Comparison of ENCODE assay signal across 8 cellular contexts in genomic region chr10:60573342-60573741, GRCh38.
A peak's percentile ranks its signal among the peaks of the same experiment; 100 is the strongest.
DNase-seq lines count a peak whose midpoint lies in the region; ATAC-seq and TF ChIP-seq lines count a peak whose summit lies in the region.

No MANE protein-coding gene starts in this region.

- H3K79me2 ChIP-seq in SK-N-SH (ENCODE audit: insufficient read depth), result no peaks in the 10 kb centered on the region

- 0 out of 2 replicates have a peak overlapping the region, but pooled peaks have one; percentile 94 for H2AFZ ChIP-seq in SK-N-SH (ENCODE audit: low read depth)

- no peak for TF ChIP-seq EP300 in SK-N-SH (IDR thresholded peaks at IDR 0.05; ENCODE audit: borderline replicate concordance in 1 of 2, low read depth in 1 of 2, low read length in 1 of 2)

- no peak for TF ChIP-seq RAD21 in SK-N-SH (IDR thresholded peaks at IDR 0.05; ENCODE audit: low read length)

- CTCF ChIA-PET in SK-N-SH (lab: Yijun Ruan, JAX), result interaction anchor here (1.0 kb wide), 1 partner anchor 73 kb away, joined by 3 read pairs; no protein-coding TSS in a partner anchor

- POLR2A ChIA-PET in SK-N-SH (lab: Yijun Ruan, JAX), result no interaction called here

- H3K4me2 ChIP-seq in SK-N-SH, result peak overlapping the region; percentile 79

- TF ChIP-seq CTCF in SK-N-SH (IDR thresholded peaks at IDR 0.05) (no peak), fibroblast of the aortic adventitia (IDR thresholded peaks at IDR 0.05; ENCODE audit: insufficient read depth, low read length) (no peak), adrenal gland (IDR thresholded peaks at IDR 0.05) (no peak)

- no peaks in the 10 kb centered on the region for H3K36me3 ChIP-seq in SK-N-SH (replicated peaks in 1 of 2; ENCODE audit: control insufficient read depth in 1 of 2, insufficient read depth in 2 of 2, low read length in 1 of 2)
- H3K36me3 ChIP-seq in adrenal gland (replicated peaks in 1 of 2), result no peaks in the 10 kb centered on the region

- no peak for TF ChIP-seq POLR2A in adrenal gland (IDR thresholded peaks at IDR 0.05)

- H3K9me3 ChIP-seq in SK-N-SH, result no peaks in the 10 kb centered on the region
- no peaks in the 10 kb centered on the region for H3K9me3 ChIP-seq in adrenal gland (replicated peaks in 1 of 3)

- H3K9ac ChIP-seq in SK-N-SH, result no peak overlapping the region

- H3K4me1 ChIP-seq in SK-N-SH (ENCODE audit: control insufficient read depth in 1 of 2, insufficient read depth in 2 of 2, low read depth in 1 of 2, low read length in 1 of 2), result peaks cover 7 to 9% of the 10 kb centered on the region in 2 experiments; a peak in 3 of 4 replicates
- H3K4me1 ChIP-seq in adrenal gland (replicated peaks in 1 of 2), result peaks cover 5 to 6% of the 10 kb centered on the region in 2 donors

- no peak for DNase-seq in SK-N-SH
- DNase-seq in fibroblast of the aortic adventitia (ENCODE audit: low read depth), result peak; percentile 6
- DNase-seq in stimulated activated CD4-positive, alpha-beta T cell treated with anti-CD3 and anti-CD28 coated beads, Interleukin-1b, Interleukin-23, amount 100 ng/mL, for 48 hours, result peak; percentile 74
- no peak for DNase-seq in RPMI8226
- no peak for DNase-seq in adrenal gland
- no peak for DNase-seq in SKM-1 (lab: John Stamatoyannopoulos, UW; ENCODE audit: unreplicated experiment)

- H3K4me3 ChIP-seq in SK-N-SH (ENCODE audit: low read depth in 2 of 2, low read length in 1 of 2) (no peak overlapping the region; a peak in 1 of 4 replicates), fibroblast of the aortic adventitia (ENCODE audit: low read depth, low read length) (no peak overlapping the region), adrenal gland (no peak overlapping the region)

- intact Hi-C loops in adrenal gland (cut with DNase I), result no loop called here

- H3K27me3 ChIP-seq in SK-N-SH (ENCODE audit: insufficient read depth) (no peaks in the 10 kb centered on the region), adrenal gland (no peaks in the 10 kb centered on the region)

- H4K20me1 ChIP-seq in SK-N-SH (ENCODE audit: insufficient read depth), result no peaks in the 10 kb centered on the region

- 45% methylated on average over 1 of the region's 1 CpG for WGBS in SK-N-SH (ENCODE audit: low lambda C conversion rate)
- whole genome bisulfite sequencing in adrenal gland, 4 donors, result 75 to 93% (median 92%) methylated on average over 1 of the region's 1 CpG

- ATAC-seq in GM21447 (IDR thresholded peaks at IDR 0.05; ENCODE audit: unreplicated experiment) (peak; percentile 50), GM19455 (IDR thresholded peaks at IDR 0.05; ENCODE audit: unreplicated experiment) (no peak)

- peak overlapping the region in 1 of 2 experiments; percentile 80; a peak in 2 of 4 replicates for H3K27ac ChIP-seq in SK-N-SH (ENCODE audit: low read depth in 2 of 2, low read length in 1 of 2)
- H3K27ac ChIP-seq in adrenal gland, result no peak overlapping the region

- peaks cover 7% of the 10 kb centered on the region for H3F3A ChIP-seq in SK-N-SH (replicated peaks; ENCODE audit: insufficient read depth)

- H3K9me2 ChIP-seq in SK-N-SH, result no peaks in the 10 kb centered on the region

TF ChIP-seq in SK-N-SH, 30 proteins besides CTCF, POLR2A, EP300 and RAD21:
- TF ChIP-seq RFX5 (IDR thresholded peaks at IDR 0.05; ENCODE audit: low read length), result no peak
- peak; percentile 48; the same call in 1 of the 2 replicates for TF ChIP-seq TCF12 (IDR thresholded peaks at IDR 0.05)
- no peak for TF ChIP-seq MAX (IDR thresholded peaks at IDR 0.05; ENCODE audit: low read depth)
TF ChIP-seq in SK-N-SH: peak in this region for 1.

Comparison
In these comparisons a context has a peak if more than half of its experiments do, and no peak if none do; other contexts are left out.
1. DNase-seq: peak in fibroblast of the aortic adventitia (single experiment) and stimulated activated CD4-positive, alpha-beta T cell treated with anti-CD3 and anti-CD28 coated beads, Interleukin-1b, Interleukin-23, amount 100 ng/mL, for 48 hours (single experiment); none in SK-N-SH (single experiment), RPMI8226 (single experiment), adrenal gland (0 of 7) and SKM-1 (single experiment).